8 cellular contexts compared by ENCODE assay signal in the genomic region with DNA sequence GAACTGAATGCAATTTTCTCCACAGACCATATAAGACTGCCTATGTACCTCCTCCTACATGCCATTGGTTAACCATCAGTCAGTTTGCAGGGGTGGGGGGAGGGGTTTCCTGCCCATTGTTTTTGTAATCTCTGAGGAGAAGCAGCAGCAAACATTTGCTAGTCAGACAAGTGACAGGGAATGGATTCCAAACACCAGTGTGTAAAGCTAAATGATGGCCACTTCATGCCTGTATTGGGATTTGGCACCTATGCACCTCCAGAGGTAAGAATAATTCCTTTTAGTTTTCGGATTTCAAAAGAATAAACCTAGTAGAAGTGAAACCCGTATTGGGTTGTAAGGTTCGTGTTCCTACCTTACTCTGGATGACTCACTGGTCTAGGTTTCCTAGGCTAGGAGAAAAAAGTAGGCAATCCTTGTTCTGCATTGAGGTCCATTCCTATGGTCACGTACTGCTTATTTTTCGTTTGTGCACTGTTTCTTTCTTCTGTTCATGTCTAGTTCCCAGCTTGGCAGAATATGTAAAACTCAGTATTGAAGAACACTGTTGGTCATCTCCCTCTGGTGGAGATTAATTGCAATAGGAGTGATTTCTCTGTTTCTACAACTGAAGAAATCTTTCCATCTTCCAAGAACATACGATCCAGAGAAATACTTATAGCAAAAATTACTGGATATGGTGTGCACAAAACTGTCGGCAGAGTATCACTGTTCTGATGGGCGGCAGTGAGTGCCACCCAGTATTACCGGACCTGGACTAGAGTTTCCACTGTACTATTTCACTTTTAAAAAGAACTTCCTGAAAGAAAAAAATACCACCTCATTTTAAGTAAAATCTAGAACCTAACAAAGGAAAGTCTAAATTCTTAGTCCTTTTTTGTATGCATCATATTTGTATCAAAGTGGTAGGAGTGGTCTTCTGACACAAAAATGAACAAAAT. TPM values are rescaled to one million over a fixed set of nuclear protein-coding genes. Genes with fewer than 3 reads are reported as not detected.
DNase-seq lines count a peak whose midpoint lies in the region; ATAC-seq, FAIRE-seq and TF ChIP-seq lines count a peak whose summit lies in the region.

Gene AKR1C3 (plus strand): TSS at position 150 of the 941 bp plus-strand sequence. CDS start 31 bp downstream, at position 181.

- no peak within 1 kb of the TSS for H2AFZ ChIP-seq in HepG2 (ENCODE audit: low read length)

- H3K36me3 ChIP-seq in HepG2 (replicated peaks in 1 of 2; ENCODE audit: control insufficient read depth in 1 of 2, insufficient read depth in 2 of 2, low read length in 2 of 2) (peaks cover 6 to 29% of the 10 kb centered on the region in 2 experiments), suprapubic skin (peaks cover 15% of the 10 kb centered on the region)

- FAIRE-seq in HepG2 (lab: Jason Lieb, UNC) (peak; percentile 30), GM12891 (lab: Jason Lieb, UNC) (no peak)

- no peaks in the 10 kb centered on the region for H3K9me3 ChIP-seq in AG04450 (ENCODE audit: control insufficient read depth, insufficient read depth, low read length)
- peaks cover 9% of the 10 kb centered on the region for H3K9me3 ChIP-seq in HepG2 (ENCODE audit: low read length)
- H3K9me3 ChIP-seq in suprapubic skin = no peaks in the 10 kb centered on the region

- 25% methylated on average over 9 of the region's 9 CpGs for WGBS in HepG2 (ENCODE audit: low lambda C conversion rate)
- 24% methylated on average over 9 of the region's 9 CpGs for WGBS in suprapubic skin

- H3K27ac ChIP-seq in AG04450 (ENCODE audit: low read depth, low read length) = no peak within 1 kb of the TSS
- H3K27ac ChIP-seq in HepG2 (ENCODE audit: extremely low read length, insufficient read depth, low read length) = peak within 1 kb of the TSS; percentile 83
- peak within 1 kb of the TSS; percentile 68 for H3K27ac ChIP-seq in suprapubic skin

- TF ChIP-seq RAD21 in HepG2 (CRISPR knock-in tag; IDR thresholded peaks at IDR 0.05) = peak; percentile 63

- H4K20me1 ChIP-seq in HepG2 (ENCODE audit: insufficient read depth, low read length) = no peaks in the 10 kb centered on the region

- TF ChIP-seq POLR2A in HepG2 (IDR thresholded peaks at IDR 0.05; ENCODE audit: insufficient read depth in 1 of 2, low read depth in 2 of 2, low read length in 2 of 2) (peak; percentile 73 to 74), suprapubic skin (IDR thresholded peaks at IDR 0.05) (no peak), GM12891 (IDR thresholded peaks at IDR 0.05; ENCODE audit: low read depth, low read length) (no peak)

- peak in 1 of 2 experiments; percentile 23; a peak in 1 of 4 replicates for TF ChIP-seq EP300 in HepG2 (IDR thresholded peaks at IDR 0.05; ENCODE audit: low read depth in 2 of 2, low read length in 2 of 2)
- no peak for TF ChIP-seq EP300 in HepG2 (CRISPR knock-in tag; IDR thresholded peaks at IDR 0.05; ENCODE audit: borderline replicate concordance)
- no peak for TF ChIP-seq EP300 in suprapubic skin (IDR thresholded peaks at IDR 0.05)

- intact Hi-C loops in HepG2 (cut with micrococcal nuclease; ENCODE audit: unreplicated experiment) = loop anchor here (2.0 to 10.0 kb wide), 6 partner anchors 52 to 280 kb away; partner anchors contain the start of gene AKR1C2

- CTCF ChIA-PET in AG04450 (lab: Charles Lee) = interaction anchor here (0.6 to 11.7 kb wide), 9 partner anchors 15 to 333 kb away, joined by 3 to 239 read pairs (median 3); no protein-coding TSS in a partner anchor
- CTCF ChIA-PET in HepG2 (lab: Yijun Ruan, JAX; ENCODE audit: low intra/inter-chr PET ratio, low total read pairs) = interaction anchor here (1.2 to 2.7 kb wide), 5 partner anchors 80 to 278 kb away, joined by 3 to 22 read pairs (median 4); no protein-coding TSS in a partner anchor

- peaks cover 53% of the 10 kb centered on the region for H3K4me1 ChIP-seq in HepG2 (ENCODE audit: insufficient read depth, low read length)
- peaks cover 7% of the 10 kb centered on the region for H3K4me1 ChIP-seq in suprapubic skin

- in situ Hi-C loops in HepG2 (cut with HindIII; ENCODE audit: extremely low pct_ligation_motif_present, low pct_unique_long_range_greater_than_20kb) = loop anchor here (10.0 kb wide), 2 partner anchors 190 to 250 kb away; no protein-coding TSS in a partner anchor

- DNase-seq in AG04450 (ENCODE audit: low read depth, low spot score) (peak; percentile 38), RKO (ENCODE audit: low spot score) (peak; percentile 71), dermis blood vessel endothelial cell (peak; percentile 83), HepG2 (ENCODE audit: low spot score) (peak; percentile 78), suprapubic skin (ENCODE audit: low spot score in 2 of 2) (no peak), GM12891 (ENCODE audit: insufficient read length, low spot score) (no peak), NCI-H187 treated with DMSO at 0.1 percent for 48 hours (lab: John Stamatoyannopoulos, UW) (no peak)

- peaks cover 3% of the 10 kb centered on the region for H3K27me3 ChIP-seq in AG04450 (ENCODE audit: control insufficient read depth, insufficient read depth, low read length)
- H3K27me3 ChIP-seq in HepG2 (ENCODE audit: control insufficient read depth in 1 of 2, insufficient read depth in 2 of 2, low read length in 2 of 2) = no peaks in the 10 kb centered on the region; a peak in 1 of 5 replicates
- no peaks in the 10 kb centered on the region for H3K27me3 ChIP-seq in suprapubic skin

- ATAC-seq in HepG2 = peak; percentile 84

- TF ChIP-seq CTCF in AG04450 (IDR thresholded peaks at IDR 0.05; ENCODE audit: low read depth, low read length) (peak; percentile 70), GM12875 (IDR thresholded peaks at IDR 0.05; ENCODE audit: borderline replicate concordance, insufficient read depth, low read depth, low read length) (0 out of 2 replicates have a peak, but pooled peaks have one; percentile 9), HepG2 (CRISPR knock-in tag; IDR thresholded peaks at IDR 0.05) (peak; percentile 60), suprapubic skin (IDR thresholded peaks at IDR 0.05) (peak; percentile 45 to 63)

- peak within 1 kb of the TSS; percentile 76 for H3K9ac ChIP-seq in HepG2 (ENCODE audit: insufficient read depth, low read depth, low read length)

- peaks cover 47% of the 10 kb centered on the region for H3K79me2 ChIP-seq in HepG2 (ENCODE audit: insufficient read depth, low read length)

- H3K4me2 ChIP-seq in HepG2 (ENCODE audit: low read depth, low read length) = peak within 1 kb of the TSS; percentile 75

- H3K4me3 ChIP-seq in AG04450 (ENCODE audit: low read depth, low read length) = peak within 1 kb of the TSS; percentile 46
- no peak within 1 kb of the TSS for H3K4me3 ChIP-seq in GM12875 (ENCODE audit: low read depth, low read length)
- peak within 1 kb of the TSS; percentile 66 to 77 (median 71) for H3K4me3 ChIP-seq in HepG2 (replicated peaks in 1 of 3; ENCODE audit: insufficient read depth in 1 of 3, low read depth in 2 of 3, low read length in 3 of 3)
- H3K4me3 ChIP-seq in suprapubic skin = peak within 1 kb of the TSS; percentile 54

- BruUV-seq in HepG2 (replicated peaks; lab: Mats Ljungman, UMichigan) = TSS peak; percentile 67

- POLR2A ChIA-PET in AG04450 (lab: Yijun Ruan, JAX) (no interaction called here), HepG2 (lab: Yijun Ruan, JAX) (interaction anchor here (0.7 to 1.7 kb wide), 7 partner anchors 11 to 189 kb away, joined by 3 to 6 read pairs (median 4); no protein-coding TSS in a partner anchor)

TF ChIP-seq in HepG2, 621 proteins besides CTCF, POLR2A, EP300 and RAD21 (continues in another document):
- no peak for TF ChIP-seq TOE1 (CRISPR knock-in tag; IDR thresholded peaks at IDR 0.05)

TF ChIP-seq in GM12891, 5 proteins besides CTCF, POLR2A, EP300 and RAD21:
- TF ChIP-seq POU2F2 (IDR thresholded peaks at IDR 0.05; ENCODE audit: low read depth, low read length) = no peak

RNA-seq across cellular contexts. Expression of gene AKR1C3, which starts in this region (rescaled TPM):
- polyA plus RNA-seq in AG04450 (2011; rRNA removed) = 6.4 and 10.7 TPM in 2 replicates
- polyA minus RNA-seq in AG04450 (2011; rRNA and poly(A)+ RNA removed) = 1.7 and 3.5 TPM in 2 replicates
- 119 and 237 TPM in 2 replicates for total RNA-seq in dermis blood vessel endothelial cell
- 368 and 551 TPM in 2 replicates for total RNA-seq in HepG2 (2016; rRNA removed; fragmentation: Illumina TruSeq; extraction: Trizol)
- total RNA-seq in HepG2 (2016; cell fraction: cytosol; rRNA removed; fragmentation: Illumina TruSeq; extraction: Trizol; ENCODE audit: low read depth) = 134 and 147 TPM in 2 replicates
- total RNA-seq in HepG2 (2016; cell fraction: insoluble cytoplasmic fraction; rRNA removed; fragmentation: Illumina TruSeq; extraction: Trizol) = 369 and 539 TPM in 2 replicates
- 138 and 154 TPM in 2 replicates for total RNA-seq in HepG2 (2016; cell fraction: membrane; rRNA removed; fragmentation: Illumina TruSeq; extraction: Trizol)
- 156 and 162 TPM in 2 replicates for total RNA-seq in HepG2 (2016; cell fraction: nucleus; rRNA removed; fragmentation: Illumina TruSeq; extraction: Trizol)
- polyA plus RNA-seq in HepG2 (2011; rRNA removed) = 510 and 532 TPM in 2 replicates
- polyA plus RNA-seq in HepG2 (2011; cell fraction: cytosol; rRNA removed) = 458 and 549 TPM in 2 replicates
- 116 and 167 TPM in 2 replicates for polyA plus RNA-seq in HepG2 (2011; cell fraction: nucleus; rRNA removed)
- polyA plus RNA-seq in HepG2 (2012) = 489 and 651 TPM in 2 replicates
- polyA plus RNA-seq in HepG2 (2016; cell fraction: cytosol; fragmentation: Illumina TruSeq; extraction: Trizol; ENCODE audit: low read depth) = 110 and 117 TPM in 2 replicates
- 384 and 400 TPM in 2 replicates for polyA plus RNA-seq in HepG2 (2016; cell fraction: insoluble cytoplasmic fraction; fragmentation: Illumina TruSeq; extraction: Trizol; ENCODE audit: low read depth)
- 91.8 and 107 TPM in 2 replicates for polyA plus RNA-seq in HepG2 (2016; cell fraction: membrane; fragmentation: Illumina TruSeq; extraction: Trizol; ENCODE audit: low read depth)
- polyA plus RNA-seq in HepG2 (2016; cell fraction: nucleus; fragmentation: Illumina TruSeq; extraction: Trizol; ENCODE audit: insufficient read depth, low read depth) = 144 and 160 TPM in 2 replicates
- 210 and 278 TPM in 2 replicates for polyA minus RNA-seq in HepG2 (2011; rRNA and poly(A)+ RNA removed; ENCODE audit: low replicate concordance)
- polyA minus RNA-seq in HepG2 (2011; cell fraction: cytosol; rRNA and poly(A)+ RNA removed) = 143 and 173 TPM in 2 replicates
- 118 and 193 TPM in 2 replicates for polyA minus RNA-seq in HepG2 (2011; cell fraction: nucleus; rRNA and poly(A)+ RNA removed)
- total RNA-seq in suprapubic skin = 10 to 100 TPM; 13.4 to 43.0 (median 15.5) TPM
- not detected for polyA plus RNA-seq in GM12891 (2012; ENCODE audit: low read depth, missing spikeins)

Comparison
In these comparisons a context has a peak if more than half of its experiments do, and no peak if none do; other contexts are left out.
1. DNase-seq: peak in AG04450 (single experiment), RKO (single experiment), dermis blood vessel endothelial cell (single experiment) and HepG2 (single experiment); none in suprapubic skin (0 of 2), GM12891 (single experiment) and NCI-H187 treated with DMSO at 0.1 percent for 48 hours (single experiment).
2. CTCF ChIP-seq: peak in every context shown above with its lines; median percentile 70 in AG04450; 60 in HepG2; 54 in suprapubic skin; 9 in GM12875.
3. POLR2A ChIP-seq: peak in HepG2 (2 of 2); none in suprapubic skin (0 of 2) and GM12891 (single experiment).